In the genomic region with DNA sequence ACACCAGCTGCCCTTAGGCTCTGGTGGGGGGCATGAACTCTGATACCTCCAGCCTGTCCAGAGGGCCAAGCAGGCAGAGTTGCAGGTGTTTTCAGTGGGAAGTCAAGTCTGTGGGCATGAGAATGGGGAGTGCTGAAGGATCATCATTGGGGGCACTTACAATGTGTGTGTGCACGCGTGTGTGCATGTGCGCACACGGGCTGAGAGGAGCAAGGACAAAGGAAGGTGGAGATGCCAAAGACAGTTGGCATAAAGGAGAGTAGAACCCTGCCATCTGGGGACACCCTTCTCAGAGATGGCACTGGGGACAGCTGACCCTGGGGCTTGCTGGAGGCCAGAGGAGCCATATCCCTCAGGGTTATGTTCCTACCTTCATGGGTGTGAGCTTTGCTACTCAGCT, we compare ENCODE assay signal across 27 cellular contexts.
"Had no signal": no experiment of that assay in that cellular context is flagged by ENCODE, and none has a peak within 500 bp of the region (broad histone marks: within the 10 kb centered on the region; RNA-seq: fewer than 3 reads in every experiment).

No MANE protein-coding gene starts in this region.

- H3K36me3 Mint-ChIP-seq: mesothelial cell of epicardium had no signal

- H3K9me3 ChIP-seq: esophagus squamous epithelium, gastrocnemius medialis, left lung, lower lobe of right lung, mucosa of descending colon had no signal

- H3K4me1 Mint-ChIP-seq: mesothelial cell of epicardium had no signal

- H3K27ac ChIP-seq: coronary artery, dorsolateral prefrontal cortex, epithelial cell of prostate, esophagus squamous epithelium, gastrocnemius medialis, heart right ventricle, left lung, lower lobe of right lung had no signal

- H3K36me3 ChIP-seq: esophagus squamous epithelium, gastrocnemius medialis, heart right ventricle, left lung, lower lobe of right lung had no signal

- H3K4me3 Mint-ChIP-seq: mesothelial cell of epicardium had no signal

- H3K9me3 Mint-ChIP-seq: mesothelial cell of epicardium had no signal

- ATAC-seq: esophagus mucosa, gastrocnemius medialis, heart right ventricle, left cardiac atrium, left lung, left ventricle myocardium superior, lower lobe of right lung, mucosa of descending colon had no signal

- DNase-seq: dermis blood vessel endothelial cell; dorsolateral prefrontal cortex; effector CD4-positive, alpha-beta T cell; effector memory CD4-positive, alpha-beta T cell; erythroblast; esophagus squamous epithelium; foreskin fibroblast; foreskin melanocyte; gastrocnemius medialis; glutamatergic neuron; head of caudate nucleus; heart right ventricle; hippocampal formation; left cardiac atrium; left lung; left ventricle myocardium superior; lower lobe of right lung; mesenchymal stem cell; mucosa of descending colon had no signal

- H3K4me1 ChIP-seq: esophagus squamous epithelium, gastrocnemius medialis, heart right ventricle, left lung, lower lobe of right lung had no signal

- H3K27ac Mint-ChIP-seq: mesothelial cell of epicardium had no signal

- FAIRE-seq: colon, endometrium, islet of Langerhans, keratinocyte had no signal

- H3K4me3 ChIP-seq: coronary artery, dorsolateral prefrontal cortex, esophagus squamous epithelium, gastrocnemius medialis, heart right ventricle, left lung, lower lobe of right lung, mucosa of descending colon had no signal

- H3K27me3 ChIP-seq: gastrocnemius medialis had no signal
